1 cellular context compared by ENCODE assay signal in the genomic region with DNA sequence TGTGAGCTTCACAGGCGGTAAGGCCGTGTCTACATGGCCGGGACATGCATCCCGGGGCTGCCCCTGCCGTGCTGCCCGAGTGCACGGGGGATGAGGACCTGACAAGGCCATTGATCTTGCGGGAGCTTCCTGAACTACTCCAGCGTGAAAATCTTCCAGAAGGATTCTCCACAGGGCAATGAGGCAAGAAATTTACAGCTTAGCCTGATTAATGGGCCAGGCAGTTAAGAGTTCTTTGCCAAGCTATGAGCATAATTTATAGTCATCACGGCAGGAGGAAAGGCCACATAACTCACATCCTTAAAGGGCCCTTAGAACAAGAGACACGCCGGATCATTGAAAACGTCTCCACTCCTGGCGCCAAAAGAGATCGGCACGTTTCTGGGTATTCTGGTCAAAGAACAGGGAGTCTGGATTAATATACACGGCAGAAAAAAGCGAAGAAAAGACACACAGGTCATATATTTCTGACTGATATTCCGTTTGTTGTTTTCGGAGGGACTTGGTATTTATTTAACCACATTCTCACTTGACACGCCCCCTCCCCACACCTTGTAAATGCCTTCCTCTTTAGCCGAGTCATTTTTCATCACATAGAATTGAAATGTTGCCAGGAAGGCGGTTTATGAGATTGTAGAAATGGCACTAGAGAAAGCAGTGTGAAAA.
TF ChIP-seq lines count a peak whose summit lies in the region.

No MANE protein-coding gene starts in this region.

TF ChIP-seq in HEK293, 187 proteins besides CTCF, POLR2A, EP300 and RAD21 (continued from another document and continues in another):
- no peak for TF ChIP-seq ZNF26 (tag by site-specific recombination; IDR thresholded peaks at IDR 0.05)
- peak; percentile 62; the same call in 1 of the 2 replicates for TF ChIP-seq ZNF121 (tag by site-specific recombination; IDR thresholded peaks at IDR 0.05)
- TF ChIP-seq SCRT2 (tag by site-specific recombination; IDR thresholded peaks at IDR 0.05): peak; percentile 86
- TF ChIP-seq ZNF629 (tag by site-specific recombination; IDR thresholded peaks at IDR 0.05): peak; percentile 79
- TF ChIP-seq MZF1 (tag by site-specific recombination; IDR thresholded peaks at IDR 0.05; ENCODE audit: borderline replicate concordance): no peak; the same call in 1 of the 2 replicates
- TF ChIP-seq ZNF530 (tag by site-specific recombination; IDR thresholded peaks at IDR 0.05; ENCODE audit: low read depth): no peak
- TF ChIP-seq PRDM1 (tag by site-specific recombination; IDR thresholded peaks at IDR 0.05): 0 out of 2 replicates have a peak, but pooled peaks have one; percentile 85
- TF ChIP-seq, protein P1, sequence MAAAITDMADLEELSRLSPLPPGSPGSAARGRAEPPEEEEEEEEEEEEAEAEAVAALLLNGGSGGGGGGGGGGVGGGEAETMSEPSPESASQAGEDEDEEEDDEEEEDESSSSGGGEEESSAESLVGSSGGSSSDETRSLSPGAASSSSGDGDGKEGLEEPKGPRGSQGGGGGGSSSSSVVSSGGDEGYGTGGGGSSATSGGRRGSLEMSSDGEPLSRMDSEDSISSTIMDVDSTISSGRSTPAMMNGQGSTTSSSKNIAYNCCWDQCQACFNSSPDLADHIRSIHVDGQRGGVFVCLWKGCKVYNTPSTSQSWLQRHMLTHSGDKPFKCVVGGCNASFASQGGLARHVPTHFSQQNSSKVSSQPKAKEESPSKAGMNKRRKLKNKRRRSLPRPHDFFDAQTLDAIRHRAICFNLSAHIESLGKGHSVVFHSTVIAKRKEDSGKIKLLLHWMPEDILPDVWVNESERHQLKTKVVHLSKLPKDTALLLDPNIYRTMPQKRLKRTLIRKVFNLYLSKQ (tag by site-specific recombination; IDR thresholded peaks at IDR 0.05; ENCODE audit: borderline replicate concordance): no peak
- TF ChIP-seq IKZF3 (tag by site-specific recombination; IDR thresholded peaks at IDR 0.05): peak; percentile 100
- TF ChIP-seq SP3 (tag by site-specific recombination; IDR thresholded peaks at IDR 0.05): peak; percentile 61
- TF ChIP-seq, protein P2, sequence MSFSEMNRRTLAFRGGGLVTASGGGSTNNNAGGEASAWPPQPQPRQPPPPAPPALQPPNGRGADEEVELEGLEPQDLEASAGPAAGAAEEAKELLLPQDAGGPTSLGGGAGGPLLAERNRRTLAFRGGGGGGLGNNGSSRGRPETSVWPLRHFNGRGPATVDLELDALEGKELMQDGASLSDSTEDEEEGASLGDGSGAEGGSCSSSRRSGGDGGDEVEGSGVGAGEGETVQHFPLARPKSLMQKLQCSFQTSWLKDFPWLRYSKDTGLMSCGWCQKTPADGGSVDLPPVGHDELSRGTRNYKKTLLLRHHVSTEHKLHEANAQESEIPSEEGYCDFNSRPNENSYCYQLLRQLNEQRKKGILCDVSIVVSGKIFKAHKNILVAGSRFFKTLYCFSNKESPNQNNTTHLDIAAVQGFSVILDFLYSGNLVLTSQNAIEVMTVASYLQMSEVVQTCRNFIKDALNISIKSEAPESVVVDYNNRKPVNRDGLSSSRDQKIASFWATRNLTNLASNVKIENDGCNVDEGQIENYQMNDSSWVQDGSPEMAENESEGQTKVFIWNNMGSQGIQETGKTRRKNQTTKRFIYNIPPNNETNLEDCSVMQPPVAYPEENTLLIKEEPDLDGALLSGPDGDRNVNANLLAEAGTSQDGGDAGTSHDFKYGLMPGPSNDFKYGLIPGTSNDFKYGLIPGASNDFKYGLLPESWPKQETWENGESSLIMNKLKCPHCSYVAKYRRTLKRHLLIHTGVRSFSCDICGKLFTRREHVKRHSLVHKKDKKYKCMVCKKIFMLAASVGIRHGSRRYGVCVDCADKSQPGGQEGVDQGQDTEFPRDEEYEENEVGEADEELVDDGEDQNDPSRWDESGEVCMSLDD (tag by site-specific recombination; IDR thresholded peaks at IDR 0.05): 0 out of 2 replicates have a peak, but pooled peaks have one; percentile 15
- TF ChIP-seq ZNF37A (tag by site-specific recombination; IDR thresholded peaks at IDR 0.05): no peak
- no peak for TF ChIP-seq TCF7L2 (IDR thresholded peaks at IDR 0.05; ENCODE audit: borderline replicate concordance, low read depth, low read length)
- TF ChIP-seq OVOL3 (tag by site-specific recombination; IDR thresholded peaks at IDR 0.05): 0 out of 2 replicates have a peak, but pooled peaks have one; percentile 60
- 0 out of 2 replicates have a peak, but pooled peaks have one; percentile 13 for TF ChIP-seq ZNF624 (tag by site-specific recombination; IDR thresholded peaks at IDR 0.05)
- TF ChIP-seq ZSCAN5A (tag by site-specific recombination; IDR thresholded peaks at IDR 0.05): peak; percentile 66; the same call in 1 of the 2 replicates
- no peak for TF ChIP-seq SETDB1 (IDR thresholded peaks at IDR 0.05; ENCODE audit: insufficient read length, low read length)
- no peak for TF ChIP-seq ZNF544 (tag by site-specific recombination; IDR thresholded peaks at IDR 0.05)
- TF ChIP-seq ZNF221 (tag by site-specific recombination; IDR thresholded peaks at IDR 0.05; ENCODE audit: borderline replicate concordance): 0 out of 2 replicates have a peak, but pooled peaks have one; percentile 7
- TF ChIP-seq OSR2 (tag by site-specific recombination; IDR thresholded peaks at IDR 0.05): peak; percentile 100
- TF ChIP-seq ZNF433 (tag by site-specific recombination; IDR thresholded peaks at IDR 0.05; ENCODE audit: low read depth): no peak
- no peak for TF ChIP-seq ZNF266 (tag by site-specific recombination; IDR thresholded peaks at IDR 0.05; ENCODE audit: low read depth)
- TF ChIP-seq, protein P3, sequence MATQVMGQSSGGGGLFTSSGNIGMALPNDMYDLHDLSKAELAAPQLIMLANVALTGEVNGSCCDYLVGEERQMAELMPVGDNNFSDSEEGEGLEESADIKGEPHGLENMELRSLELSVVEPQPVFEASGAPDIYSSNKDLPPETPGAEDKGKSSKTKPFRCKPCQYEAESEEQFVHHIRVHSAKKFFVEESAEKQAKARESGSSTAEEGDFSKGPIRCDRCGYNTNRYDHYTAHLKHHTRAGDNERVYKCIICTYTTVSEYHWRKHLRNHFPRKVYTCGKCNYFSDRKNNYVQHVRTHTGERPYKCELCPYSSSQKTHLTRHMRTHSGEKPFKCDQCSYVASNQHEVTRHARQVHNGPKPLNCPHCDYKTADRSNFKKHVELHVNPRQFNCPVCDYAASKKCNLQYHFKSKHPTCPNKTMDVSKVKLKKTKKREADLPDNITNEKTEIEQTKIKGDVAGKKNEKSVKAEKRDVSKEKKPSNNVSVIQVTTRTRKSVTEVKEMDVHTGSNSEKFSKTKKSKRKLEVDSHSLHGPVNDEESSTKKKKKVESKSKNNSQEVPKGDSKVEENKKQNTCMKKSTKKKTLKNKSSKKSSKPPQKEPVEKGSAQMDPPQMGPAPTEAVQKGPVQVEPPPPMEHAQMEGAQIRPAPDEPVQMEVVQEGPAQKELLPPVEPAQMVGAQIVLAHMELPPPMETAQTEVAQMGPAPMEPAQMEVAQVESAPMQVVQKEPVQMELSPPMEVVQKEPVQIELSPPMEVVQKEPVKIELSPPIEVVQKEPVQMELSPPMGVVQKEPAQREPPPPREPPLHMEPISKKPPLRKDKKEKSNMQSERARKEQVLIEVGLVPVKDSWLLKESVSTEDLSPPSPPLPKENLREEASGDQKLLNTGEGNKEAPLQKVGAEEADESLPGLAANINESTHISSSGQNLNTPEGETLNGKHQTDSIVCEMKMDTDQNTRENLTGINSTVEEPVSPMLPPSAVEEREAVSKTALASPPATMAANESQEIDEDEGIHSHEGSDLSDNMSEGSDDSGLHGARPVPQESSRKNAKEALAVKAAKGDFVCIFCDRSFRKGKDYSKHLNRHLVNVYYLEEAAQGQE (tag by site-specific recombination; IDR thresholded peaks at IDR 0.05): no peak
- TF ChIP-seq ZNF280C (tag by site-specific recombination; IDR thresholded peaks at IDR 0.05): no peak
- TF ChIP-seq GLI2 (tag by site-specific recombination; IDR thresholded peaks at IDR 0.05; ENCODE audit: borderline replicate concordance, low read depth): no peak; the same call in 1 of the 2 replicates
- peak; percentile 93 for TF ChIP-seq ZNF843 (tag by site-specific recombination; IDR thresholded peaks at IDR 0.05)
- TF ChIP-seq REPIN1 (tag by site-specific recombination; IDR thresholded peaks at IDR 0.05; ENCODE audit: low read depth): no peak; the same call in 1 of the 2 replicates
- no peak for TF ChIP-seq ZNF223 (tag by site-specific recombination; IDR thresholded peaks at IDR 0.05)
- peak; percentile 41 for TF ChIP-seq ZNF660 (tag by site-specific recombination; IDR thresholded peaks at IDR 0.05)
- TF ChIP-seq ZXDB (tag by site-specific recombination; IDR thresholded peaks at IDR 0.05): peak; percentile 95
- peak; percentile 76; the same call in 1 of the 2 replicates for TF ChIP-seq ZNF24 (tag by site-specific recombination; IDR thresholded peaks at IDR 0.05)
- TF ChIP-seq ZFP41 (tag by site-specific recombination; IDR thresholded peaks at IDR 0.05; ENCODE audit: borderline replicate concordance): no peak
- TF ChIP-seq ZNF600 (tag by site-specific recombination; IDR thresholded peaks at IDR 0.05): peak; percentile 35
- peak; percentile 90 for TF ChIP-seq ZEB2 (tag by site-specific recombination; IDR thresholded peaks at IDR 0.05)
- peak; percentile 85 for TF ChIP-seq PRDM10 (tag by site-specific recombination; IDR thresholded peaks at IDR 0.05)
- TF ChIP-seq ZFP37 (tag by site-specific recombination; IDR thresholded peaks at IDR 0.05): no peak
- peak; percentile 53; the same call in 1 of the 2 replicates for TF ChIP-seq ZBTB21 (tag by site-specific recombination; IDR thresholded peaks at IDR 0.05)
- 0 out of 2 replicates have a peak, but pooled peaks have one; percentile 40 for TF ChIP-seq KLF17 (tag by site-specific recombination; IDR thresholded peaks at IDR 0.05)
- TF ChIP-seq ZBTB7A (tag by site-specific recombination; IDR thresholded peaks at IDR 0.05; ENCODE audit: low read depth): no peak
- 0 out of 2 replicates have a peak, but pooled peaks have one; percentile 7 for TF ChIP-seq EGR2 (tag by site-specific recombination; IDR thresholded peaks at IDR 0.05; ENCODE audit: low read depth)
- TF ChIP-seq KLF1 (tag by site-specific recombination; IDR thresholded peaks at IDR 0.05): peak; percentile 91
